In the genomic region with DNA sequence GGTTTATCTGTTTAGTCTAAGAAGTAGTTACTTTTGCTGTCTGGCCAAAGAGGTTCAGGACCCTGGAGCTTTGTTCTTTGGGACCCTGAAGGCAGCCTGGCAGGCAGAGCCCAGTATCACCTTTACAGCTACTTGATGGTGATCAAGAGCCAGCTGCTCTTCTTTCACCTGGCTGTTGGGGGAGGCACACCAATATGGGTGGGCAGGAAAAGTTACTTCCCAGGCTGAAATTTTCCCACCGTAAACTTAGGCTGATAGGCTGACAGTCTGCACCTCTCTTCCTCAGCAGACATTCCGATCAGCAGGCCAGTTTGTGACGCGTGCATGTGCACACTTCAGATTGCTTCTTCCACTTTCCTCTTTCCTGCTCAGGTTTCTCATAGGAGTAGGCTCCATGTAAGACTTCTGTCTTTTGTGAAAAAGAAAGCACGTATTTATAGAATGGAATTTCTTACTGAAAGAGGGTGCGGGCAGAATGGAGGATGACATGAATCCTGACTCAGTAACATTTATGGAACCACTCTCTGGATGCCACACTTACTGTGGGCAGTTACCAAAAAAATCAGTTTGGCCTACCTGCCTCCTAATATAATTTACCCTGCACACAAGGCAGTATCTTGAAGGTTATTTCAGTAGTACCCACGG, we compare ENCODE assay signal across 1 cellular context.
TF ChIP-seq lines count a peak whose summit lies in the region.

No MANE protein-coding gene starts in this region.

TF ChIP-seq in HepG2, 621 proteins besides CTCF, POLR2A, EP300 and RAD21:
- TF ChIP-seq ZBTB38 (CRISPR knock-in tag; IDR thresholded peaks at IDR 0.05) (0 out of 2 replicates have a peak, but pooled peaks have one; percentile 33), SOX13 (IDR thresholded peaks at IDR 0.05) (no peak), SOX13 (CRISPR knock-in tag; conservative IDR thresholded peaks at IDR 0.05 in 1 of 2, IDR thresholded peaks at IDR 0.05 in 1 of 2) (no peak)
